Comparison of ENCODE assay signal across 1 cellular context in the genomic region with DNA sequence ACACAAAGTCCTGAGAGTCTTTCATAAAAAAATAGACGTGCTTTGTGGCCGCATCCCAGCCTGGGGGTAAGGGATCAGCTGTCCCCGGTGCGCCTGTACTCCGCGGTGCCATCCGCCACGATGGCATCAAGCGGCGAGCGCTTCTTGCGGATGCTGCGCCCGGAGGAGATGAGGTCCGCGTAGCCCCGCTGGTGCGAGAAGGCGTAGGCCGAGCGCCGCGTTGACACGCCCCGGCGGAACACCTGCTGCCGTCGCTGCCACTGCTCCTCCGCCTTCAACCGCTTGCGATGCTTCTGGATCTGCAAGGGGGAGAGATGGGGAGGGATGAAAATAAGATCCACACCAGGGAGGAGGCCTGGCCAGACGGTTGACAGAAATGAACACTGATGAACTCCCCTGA.
TF ChIP-seq lines count a peak whose summit lies in the region.

No MANE protein-coding gene starts in this region.

TF ChIP-seq in GM23338, 12 proteins besides CTCF, POLR2A, EP300 and RAD21 (continued from another document):
- TF ChIP-seq, protein P1, sequence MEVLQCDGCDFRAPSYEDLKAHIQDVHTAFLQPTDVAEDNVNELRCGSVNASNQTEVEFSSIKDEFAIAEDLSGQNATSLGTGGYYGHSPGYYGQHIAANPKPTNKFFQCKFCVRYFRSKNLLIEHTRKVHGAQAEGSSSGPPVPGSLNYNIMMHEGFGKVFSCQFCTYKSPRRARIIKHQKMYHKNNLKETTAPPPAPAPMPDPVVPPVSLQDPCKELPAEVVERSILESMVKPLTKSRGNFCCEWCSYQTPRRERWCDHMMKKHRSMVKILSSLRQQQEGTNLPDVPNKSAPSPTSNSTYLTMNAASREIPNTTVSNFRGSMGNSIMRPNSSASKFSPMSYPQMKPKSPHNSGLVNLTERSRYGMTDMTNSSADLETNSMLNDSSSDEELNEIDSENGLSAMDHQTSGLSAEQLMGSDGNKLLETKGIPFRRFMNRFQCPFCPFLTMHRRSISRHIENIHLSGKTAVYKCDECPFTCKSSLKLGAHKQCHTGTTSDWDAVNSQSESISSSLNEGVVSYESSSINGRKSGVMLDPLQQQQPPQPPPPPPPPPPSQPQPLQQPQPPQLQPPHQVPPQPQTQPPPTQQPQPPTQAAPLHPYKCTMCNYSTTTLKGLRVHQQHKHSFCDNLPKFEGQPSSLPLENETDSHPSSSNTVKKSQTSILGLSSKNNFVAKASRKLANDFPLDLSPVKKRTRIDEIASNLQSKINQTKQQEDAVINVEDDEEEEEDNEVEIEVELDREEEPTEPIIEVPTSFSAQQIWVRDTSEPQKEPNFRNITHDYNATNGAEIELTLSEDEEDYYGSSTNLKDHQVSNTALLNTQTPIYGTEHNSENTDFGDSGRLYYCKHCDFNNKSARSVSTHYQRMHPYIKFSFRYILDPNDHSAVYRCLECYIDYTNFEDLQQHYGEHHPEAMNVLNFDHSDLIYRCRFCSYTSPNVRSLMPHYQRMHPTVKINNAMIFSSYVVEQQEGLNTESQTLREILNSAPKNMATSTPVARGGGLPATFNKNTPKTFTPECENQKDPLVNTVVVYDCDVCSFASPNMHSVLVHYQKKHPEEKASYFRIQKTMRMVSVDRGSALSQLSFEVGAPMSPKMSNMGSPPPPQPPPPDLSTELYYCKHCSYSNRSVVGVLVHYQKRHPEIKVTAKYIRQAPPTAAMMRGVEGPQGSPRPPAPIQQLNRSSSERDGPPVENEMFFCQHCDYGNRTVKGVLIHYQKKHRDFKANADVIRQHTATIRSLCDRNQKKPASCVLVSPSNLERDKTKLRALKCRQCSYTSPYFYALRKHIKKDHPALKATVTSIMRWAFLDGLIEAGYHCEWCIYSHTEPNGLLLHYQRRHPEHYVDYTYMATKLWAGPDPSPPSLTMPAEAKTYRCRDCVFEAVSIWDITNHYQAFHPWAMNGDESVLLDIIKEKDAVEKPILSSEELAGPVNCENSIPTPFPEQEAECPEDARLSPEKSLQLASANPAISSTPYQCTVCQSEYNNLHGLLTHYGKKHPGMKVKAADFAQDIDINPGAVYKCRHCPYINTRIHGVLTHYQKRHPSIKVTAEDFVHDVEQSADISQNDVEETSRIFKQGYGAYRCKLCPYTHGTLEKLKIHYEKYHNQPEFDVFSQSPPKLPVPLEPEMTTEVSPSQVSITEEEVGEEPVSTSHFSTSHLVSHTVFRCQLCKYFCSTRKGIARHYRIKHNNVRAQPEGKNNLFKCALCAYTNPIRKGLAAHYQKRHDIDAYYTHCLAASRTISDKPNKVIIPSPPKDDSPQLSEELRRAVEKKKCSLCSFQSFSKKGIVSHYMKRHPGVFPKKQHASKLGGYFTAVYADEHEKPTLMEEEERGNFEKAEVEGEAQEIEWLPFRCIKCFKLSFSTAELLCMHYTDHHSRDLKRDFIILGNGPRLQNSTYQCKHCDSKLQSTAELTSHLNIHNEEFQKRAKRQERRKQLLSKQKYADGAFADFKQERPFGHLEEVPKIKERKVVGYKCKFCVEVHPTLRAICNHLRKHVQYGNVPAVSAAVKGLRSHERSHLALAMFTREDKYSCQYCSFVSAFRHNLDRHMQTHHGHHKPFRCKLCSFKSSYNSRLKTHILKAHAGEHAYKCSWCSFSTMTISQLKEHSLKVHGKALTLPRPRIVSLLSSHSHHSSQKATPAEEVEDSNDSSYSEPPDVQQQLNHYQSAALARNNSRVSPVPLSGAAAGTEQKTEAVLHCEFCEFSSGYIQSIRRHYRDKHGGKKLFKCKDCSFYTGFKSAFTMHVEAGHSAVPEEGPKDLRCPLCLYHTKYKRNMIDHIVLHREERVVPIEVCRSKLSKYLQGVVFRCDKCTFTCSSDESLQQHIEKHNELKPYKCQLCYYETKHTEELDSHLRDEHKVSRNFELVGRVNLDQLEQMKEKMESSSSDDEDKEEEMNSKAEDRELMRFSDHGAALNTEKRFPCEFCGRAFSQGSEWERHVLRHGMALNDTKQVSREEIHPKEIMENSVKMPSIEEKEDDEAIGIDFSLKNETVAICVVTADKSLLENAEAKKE (CRISPR knock-in tag; IDR thresholded peaks at IDR 0.05), result no peak
- TF ChIP-seq, protein P2, sequence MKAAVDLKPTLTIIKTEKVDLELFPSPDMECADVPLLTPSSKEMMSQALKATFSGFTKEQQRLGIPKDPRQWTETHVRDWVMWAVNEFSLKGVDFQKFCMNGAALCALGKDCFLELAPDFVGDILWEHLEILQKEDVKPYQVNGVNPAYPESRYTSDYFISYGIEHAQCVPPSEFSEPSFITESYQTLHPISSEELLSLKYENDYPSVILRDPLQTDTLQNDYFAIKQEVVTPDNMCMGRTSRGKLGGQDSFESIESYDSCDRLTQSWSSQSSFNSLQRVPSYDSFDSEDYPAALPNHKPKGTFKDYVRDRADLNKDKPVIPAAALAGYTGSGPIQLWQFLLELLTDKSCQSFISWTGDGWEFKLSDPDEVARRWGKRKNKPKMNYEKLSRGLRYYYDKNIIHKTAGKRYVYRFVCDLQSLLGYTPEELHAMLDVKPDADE (IDR thresholded peaks at IDR 0.05), result no peak
- no peak for TF ChIP-seq ZNF114 (CRISPR knock-in tag; IDR thresholded peaks at IDR 0.05)
- TF ChIP-seq EZH2 (IDR thresholded peaks at IDR 0.05; ENCODE audit: low read depth, unreplicated experiment), result no peak
- TF ChIP-seq NANOG (IDR thresholded peaks at IDR 0.05; ENCODE audit: borderline replicate concordance), result no peak
- no peak for TF ChIP-seq STAT1 (IDR thresholded peaks at IDR 0.05; ENCODE audit: unreplicated experiment)
- no peak for TF ChIP-seq EZH2phosphoT487 (IDR thresholded peaks at IDR 0.05; ENCODE audit: unreplicated experiment)
- TF ChIP-seq POLR2AphosphoS5 (IDR thresholded peaks at IDR 0.05; ENCODE audit: low read depth), result no peak
- no peak for TF ChIP-seq JUNB (IDR thresholded peaks at IDR 0.05; ENCODE audit: unreplicated experiment)
